In the genomic region with DNA sequence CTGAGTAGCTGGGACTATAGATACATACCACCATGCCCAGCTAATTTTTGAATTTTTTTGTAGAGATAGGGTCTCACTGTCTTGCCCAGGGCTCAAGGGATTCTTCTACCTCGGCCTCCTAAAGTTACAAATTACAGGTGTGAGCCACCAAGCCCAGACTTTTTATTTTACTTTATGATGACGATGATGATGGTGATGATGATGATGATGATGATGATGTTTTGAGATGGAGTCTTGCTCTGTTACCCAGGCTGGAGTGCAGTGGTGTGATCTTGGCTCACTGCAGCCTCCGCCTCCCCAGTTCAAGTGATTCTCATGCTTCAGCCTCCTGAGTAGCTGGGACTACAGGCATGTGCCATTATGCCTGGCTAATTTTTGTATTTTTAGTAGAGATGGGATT, we compare ENCODE assay signal across 4 cellular contexts. TPM values are rescaled to one million over a fixed set of nuclear protein-coding genes. Genes with fewer than 3 reads are reported as not detected.
"Had no signal": no experiment of that assay in that cellular context is flagged by ENCODE, and none has a peak within 500 bp of the region (broad histone marks: within the 10 kb centered on the region; RNA-seq: fewer than 3 reads in every experiment).

No MANE protein-coding gene starts in this region.

RNA-seq across cellular contexts. Expression of a gene that starts 27.5 kb away (rescaled TPM):
- total RNA-seq: GM23248, H4, HFFc6 had no signal
- polyA plus RNA-seq: GM23248 had no signal

RNA-seq across cellular contexts. Expression of a gene that starts 40.5 kb away (rescaled TPM):
- total RNA-seq: GM23248, H4 had no signal
- polyA plus RNA-seq: GM23248, GM23338 had no signal
